ENCODE assay signal across 1 cellular context in genomic region chr6:166381381-166381732, GRCh38.
TF ChIP-seq lines count a peak whose summit lies in the region.

No MANE protein-coding gene starts in this region.

TF ChIP-seq in SK-N-SH treated with all-trans-retinoic acid at 6 μM for 48 hours, 23 proteins besides CTCF, POLR2A, EP300 and RAD21 (continued from another document):
- no peak for TF ChIP-seq TSHZ2 (CRISPR knock-in tag; IDR thresholded peaks at IDR 0.05)
- TF ChIP-seq OSR1 (CRISPR knock-in tag; IDR thresholded peaks at IDR 0.05), result no peak
- TF ChIP-seq TOX (CRISPR knock-in tag; IDR thresholded peaks at IDR 0.05; ENCODE audit: borderline replicate concordance), result no peak
- no peak for TF ChIP-seq RARB (CRISPR knock-in tag; IDR thresholded peaks at IDR 0.05)
- no peak for TF ChIP-seq SNAI2 (CRISPR knock-in tag; IDR thresholded peaks at IDR 0.05)
- TF ChIP-seq ISL1 (CRISPR knock-in tag; IDR thresholded peaks at IDR 0.05), result no peak
TF ChIP-seq in SK-N-SH treated with all-trans-retinoic acid at 6 μM for 48 hours: peak in this region for 0.
